In the genomic region with DNA sequence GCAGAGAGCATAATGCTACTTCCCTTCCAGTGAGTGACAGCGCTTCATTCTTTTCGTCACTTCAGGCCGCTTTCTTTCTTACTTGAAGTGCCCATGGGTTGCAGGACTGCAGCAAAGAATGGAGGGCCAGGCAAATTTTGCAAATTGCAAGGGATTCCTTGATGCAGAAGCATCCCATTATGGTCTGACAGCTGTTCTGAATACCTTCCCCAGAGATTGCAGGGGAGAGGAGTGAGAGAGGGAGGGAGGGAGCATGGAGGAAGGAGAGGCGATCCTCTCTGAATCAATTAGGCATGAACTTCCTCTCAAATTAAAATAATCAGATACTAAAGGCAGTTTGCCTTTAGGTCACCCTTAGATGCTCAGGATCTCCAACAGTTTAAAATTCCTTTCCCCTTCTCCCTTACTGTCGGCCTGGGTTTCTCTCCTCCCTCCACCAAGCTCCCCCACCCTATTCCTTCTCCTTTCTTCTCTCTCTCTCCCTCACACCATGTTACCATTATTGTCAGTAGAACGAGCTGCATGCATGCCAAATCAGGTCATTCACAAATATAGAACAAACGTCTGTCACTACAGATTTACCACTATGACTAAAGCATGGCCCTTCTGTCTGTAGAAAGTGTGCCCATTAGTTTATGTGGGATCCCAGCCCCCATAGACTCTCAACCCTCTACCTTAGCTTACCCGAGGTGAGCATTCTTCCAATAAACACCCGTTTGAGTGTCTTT, we compare ENCODE assay signal across 1 cellular context.
TF ChIP-seq lines count a peak whose summit lies in the region.

No MANE protein-coding gene starts in this region.

TF ChIP-seq in WTC11, 78 proteins besides CTCF, POLR2A, EP300 and RAD21 (continued from another document):
- TF ChIP-seq, protein P1, sequence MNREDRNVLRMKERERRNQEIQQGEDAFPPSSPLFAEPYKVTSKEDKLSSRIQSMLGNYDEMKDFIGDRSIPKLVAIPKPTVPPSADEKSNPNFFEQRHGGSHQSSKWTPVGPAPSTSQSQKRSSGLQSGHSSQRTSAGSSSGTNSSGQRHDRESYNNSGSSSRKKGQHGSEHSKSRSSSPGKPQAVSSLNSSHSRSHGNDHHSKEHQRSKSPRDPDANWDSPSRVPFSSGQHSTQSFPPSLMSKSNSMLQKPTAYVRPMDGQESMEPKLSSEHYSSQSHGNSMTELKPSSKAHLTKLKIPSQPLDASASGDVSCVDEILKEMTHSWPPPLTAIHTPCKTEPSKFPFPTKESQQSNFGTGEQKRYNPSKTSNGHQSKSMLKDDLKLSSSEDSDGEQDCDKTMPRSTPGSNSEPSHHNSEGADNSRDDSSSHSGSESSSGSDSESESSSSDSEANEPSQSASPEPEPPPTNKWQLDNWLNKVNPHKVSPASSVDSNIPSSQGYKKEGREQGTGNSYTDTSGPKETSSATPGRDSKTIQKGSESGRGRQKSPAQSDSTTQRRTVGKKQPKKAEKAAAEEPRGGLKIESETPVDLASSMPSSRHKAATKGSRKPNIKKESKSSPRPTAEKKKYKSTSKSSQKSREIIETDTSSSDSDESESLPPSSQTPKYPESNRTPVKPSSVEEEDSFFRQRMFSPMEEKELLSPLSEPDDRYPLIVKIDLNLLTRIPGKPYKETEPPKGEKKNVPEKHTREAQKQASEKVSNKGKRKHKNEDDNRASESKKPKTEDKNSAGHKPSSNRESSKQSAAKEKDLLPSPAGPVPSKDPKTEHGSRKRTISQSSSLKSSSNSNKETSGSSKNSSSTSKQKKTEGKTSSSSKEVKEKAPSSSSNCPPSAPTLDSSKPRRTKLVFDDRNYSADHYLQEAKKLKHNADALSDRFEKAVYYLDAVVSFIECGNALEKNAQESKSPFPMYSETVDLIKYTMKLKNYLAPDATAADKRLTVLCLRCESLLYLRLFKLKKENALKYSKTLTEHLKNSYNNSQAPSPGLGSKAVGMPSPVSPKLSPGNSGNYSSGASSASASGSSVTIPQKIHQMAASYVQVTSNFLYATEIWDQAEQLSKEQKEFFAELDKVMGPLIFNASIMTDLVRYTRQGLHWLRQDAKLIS (CRISPR knock-in tag; IDR thresholded peaks at IDR 0.05; ENCODE audit: borderline replicate concordance), result no peak
- TF ChIP-seq EMX1 (CRISPR knock-in tag; IDR thresholded peaks at IDR 0.05) (no peak), TCF7 (CRISPR knock-in tag; IDR thresholded peaks at IDR 0.05; ENCODE audit: low read depth) (no peak)
